ENCODE assay signal across 17 cellular contexts in genomic region chr11:114553642-114554041, GRCh38. TPM values are rescaled to one million over a fixed set of nuclear protein-coding genes. Genes with fewer than 3 reads are reported as not detected.
"Had no signal": no experiment of that assay in that cellular context is flagged by ENCODE, and none has a peak within 500 bp of the region (broad histone marks: within the 10 kb centered on the region; RNA-seq: fewer than 3 reads in every experiment).

No MANE protein-coding gene starts in this region.

- H3K4me3 ChIP-seq: ascending aorta had no signal

- H3K27me3 ChIP-seq: ascending aorta had no signal

- H3K27ac ChIP-seq: ascending aorta had no signal

- H3K36me3 ChIP-seq: ascending aorta had no signal

- H3K9me3 ChIP-seq: ascending aorta had no signal

- H3K4me1 ChIP-seq: ascending aorta had no signal

- DNase-seq: activated CD4-positive, alpha-beta memory T cell treated with anti-CD3 and anti-CD28 coated beads for 36 hours; activated gamma-delta T cell treated with Interleukin-2 at 50 U/mL for 16 hours; activated naive CD8-positive, alpha-beta T cell treated with anti-CD3 and anti-CD28 coated beads for 36 hours; activated T-cell treated with anti-CD3 and anti-CD28 coated beads, Interleukin-2, amount 50 U/mL, for 72 hours; effector memory CD8-positive, alpha-beta T cell; erythroblast; head of caudate nucleus; stimulated activated CD4-positive, alpha-beta T cell treated with anti-CD3 and anti-CD28 coated beads, Interleukin-4, amount 100 ng/mL, for 1 hour; stimulated activated CD8-positive, alpha-beta memory T cell treated with anti-CD3 and anti-CD28 coated beads, Interleukin-4, amount 100 ng/mL, for 48 hours; T-helper 9 cell had no signal

RNA-seq across cellular contexts. Expression of gene NXPE1, which starts 6.0 kb away (rescaled TPM):
- total RNA-seq: activated CD4-positive, alpha-beta memory T cell treated with anti-CD3 and anti-CD28 coated beads for 36 hours; activated naive CD8-positive, alpha-beta T cell treated with anti-CD3 and anti-CD28 coated beads for 36 hours; activated T-cell treated with anti-CD3 and anti-CD28 coated beads, Interleukin-2, amount 50 U/mL, for 72 hours; ascending aorta; fibroblast of villous mesenchyme; left lobe of liver; omental fat pad; temporal lobe; ureter had no signal

RNA-seq across cellular contexts. Expression of gene NXPE4, which starts 41.9 kb away (rescaled TPM):
- total RNA-seq: activated CD4-positive, alpha-beta memory T cell treated with anti-CD3 and anti-CD28 coated beads for 36 hours; activated naive CD8-positive, alpha-beta T cell treated with anti-CD3 and anti-CD28 coated beads for 36 hours; activated T-cell treated with anti-CD3 and anti-CD28 coated beads, Interleukin-2, amount 50 U/mL, for 72 hours; ascending aorta; cardiac septum; fibroblast of villous mesenchyme; left lobe of liver; omental fat pad; temporal lobe; ureter had no signal
